ENCODE assay signal across 1 cellular context in the genomic region with DNA sequence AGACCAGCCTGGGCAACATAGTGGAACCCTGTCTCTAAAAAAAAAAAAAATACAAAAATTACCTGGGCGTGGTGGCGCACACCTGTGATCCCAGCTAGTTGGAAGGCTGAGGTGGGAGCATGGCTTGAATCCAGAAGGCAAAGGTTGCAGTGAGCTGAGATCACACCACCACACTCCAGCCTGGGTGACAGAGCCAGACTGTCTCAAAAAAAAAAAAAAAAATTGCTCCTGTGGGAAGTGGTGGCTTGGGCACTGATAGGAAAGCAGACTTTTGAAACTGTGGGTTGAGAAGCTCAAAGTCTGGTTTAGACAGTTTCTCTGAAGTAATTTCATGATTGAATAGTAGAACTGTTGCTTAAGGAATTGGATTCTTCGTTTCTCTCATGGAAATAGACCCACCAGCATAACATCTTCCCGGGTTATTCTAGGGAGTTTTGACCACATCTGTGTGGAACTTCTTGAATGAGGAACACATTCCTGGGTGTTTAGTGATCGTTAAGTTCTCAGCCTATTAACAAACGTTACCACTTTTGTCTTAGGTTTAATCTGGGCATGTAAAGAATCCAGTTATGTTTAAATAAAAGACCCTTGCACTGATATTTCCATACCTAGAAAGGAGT.
TF ChIP-seq lines count a peak whose summit lies in the region.

No MANE protein-coding gene starts in this region.

TF ChIP-seq in HEK293T, 16 proteins besides CTCF, POLR2A, EP300 and RAD21 (continued from another document):
- TF ChIP-seq, protein P1, sequence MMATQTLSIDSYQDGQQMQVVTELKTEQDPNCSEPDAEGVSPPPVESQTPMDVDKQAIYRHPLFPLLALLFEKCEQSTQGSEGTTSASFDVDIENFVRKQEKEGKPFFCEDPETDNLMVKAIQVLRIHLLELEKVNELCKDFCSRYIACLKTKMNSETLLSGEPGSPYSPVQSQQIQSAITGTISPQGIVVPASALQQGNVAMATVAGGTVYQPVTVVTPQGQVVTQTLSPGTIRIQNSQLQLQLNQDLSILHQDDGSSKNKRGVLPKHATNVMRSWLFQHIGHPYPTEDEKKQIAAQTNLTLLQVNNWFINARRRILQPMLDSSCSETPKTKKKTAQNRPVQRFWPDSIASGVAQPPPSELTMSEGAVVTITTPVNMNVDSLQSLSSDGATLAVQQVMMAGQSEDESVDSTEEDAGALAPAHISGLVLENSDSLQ (IDR thresholded peaks at IDR 0.05) = no peak
- TF ChIP-seq HDGF (IDR thresholded peaks at IDR 0.05; ENCODE audit: borderline replicate concordance) = no peak
- TF ChIP-seq FOXA1 (IDR thresholded peaks at IDR 0.05) = no peak
- TF ChIP-seq ARNT (IDR thresholded peaks at IDR 0.05) = no peak
- no peak for TF ChIP-seq ZNF384 (IDR thresholded peaks at IDR 0.05)
TF ChIP-seq in HEK293T: peak in this region for 0.
